Comparison of ENCODE assay signal across 8 cellular contexts in the genomic region with DNA sequence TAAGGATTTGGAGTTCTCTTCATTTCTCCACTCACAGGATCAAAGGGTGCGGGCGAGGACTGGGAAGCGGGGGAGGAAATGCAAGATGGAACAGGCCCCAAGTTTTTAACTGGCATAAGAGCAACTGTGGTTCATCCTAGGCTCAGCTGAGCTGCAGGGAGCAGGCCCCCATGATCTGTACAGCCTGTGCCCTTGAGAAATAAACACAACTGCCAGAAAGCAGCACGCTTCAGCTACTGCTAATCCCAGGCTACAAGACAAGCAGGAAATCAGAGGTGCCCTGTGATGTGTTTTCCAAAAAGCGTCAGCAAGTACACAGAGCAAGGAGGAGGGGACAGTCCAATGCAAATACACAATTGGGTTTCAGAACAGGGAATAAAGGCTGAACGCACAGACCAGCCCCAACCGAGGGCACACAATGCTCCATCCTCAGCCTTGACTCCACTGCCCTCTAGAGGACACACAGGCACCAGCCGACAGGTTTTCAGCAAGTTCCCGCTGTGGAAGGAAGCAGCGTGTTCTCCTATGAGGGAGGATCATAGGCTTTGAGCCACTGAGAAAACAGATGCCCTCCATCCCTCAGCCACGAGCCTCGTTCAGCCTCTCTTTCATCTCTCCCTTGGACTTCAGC. TPM values are rescaled to one million over a fixed set of nuclear protein-coding genes. Genes with fewer than 3 reads are reported as not detected.
DNase-seq lines count a peak whose midpoint lies in the region; ATAC-seq, FAIRE-seq and TF ChIP-seq lines count a peak whose summit lies in the region.
"Not testable (repeated sequence)": the region's sequence is repeated elsewhere in the genome, so short reads cannot be mapped to it uniquely, and the experiment has no call there.

No MANE protein-coding gene starts in this region.

- TF ChIP-seq EP300 in A549 (IDR thresholded peaks at IDR 0.05): not testable (repeated sequence)

- not testable (repeated sequence) for H3K79me2 ChIP-seq in GM23338 (replicated peaks; ENCODE audit: insufficient read depth)

- H3K4me2 ChIP-seq in A549, GM23338: not testable (repeated sequence)

- not testable (repeated sequence) for H3K9me3 Mint-ChIP-seq in GM23338; activated naive CD8-positive, alpha-beta T cell treated with anti-CD3 and anti-CD28 coated beads, Interleukin-2, amount 50 U/mL, for 24 hours; natural killer cell treated with Interleukin-12 subunit alpha and Interleukin-12 subunit beta and Interleukin-15 and Interleukin-18, amount 100 ng/mL, for 72 hours

- not testable (repeated sequence) for H3K4me3 Mint-ChIP-seq in GM23338; activated naive CD8-positive, alpha-beta T cell treated with anti-CD3 and anti-CD28 coated beads, Interleukin-2, amount 50 U/mL, for 24 hours; natural killer cell treated with Interleukin-12 subunit alpha and Interleukin-12 subunit beta and Interleukin-15 and Interleukin-18, amount 100 ng/mL, for 72 hours

- not testable (repeated sequence) for H3K36me3 Mint-ChIP-seq in GM23338 (ENCODE audit: low read depth); activated naive CD8-positive, alpha-beta T cell treated with anti-CD3 and anti-CD28 coated beads, Interleukin-2, amount 50 U/mL, for 24 hours (ENCODE audit: low read depth); natural killer cell treated with Interleukin-12 subunit alpha and Interleukin-12 subunit beta and Interleukin-15 and Interleukin-18, amount 100 ng/mL, for 72 hours

- no CpG with 5 or more reads among the region's 12 CpGs for WGBS in A549 (ENCODE audit: missing lambda C conversion rate)
- WGBS in heart right ventricle, 2 donors: no CpG with 5 or more reads among the region's 12 CpGs

- intact Hi-C loops in Panc1 (cut with micrococcal nuclease; ENCODE audit: unreplicated experiment); heart right ventricle (cut with DNase I): not testable (repeated sequence)

- H3K9me3 ChIP-seq in A549; Panc1 (ENCODE audit: control insufficient read depth, insufficient read depth, low read depth, low read length); heart right ventricle: not testable (repeated sequence)

- DNase-seq in A549 (ENCODE audit: low read depth in 1 of 2, low spot score in 1 of 2); GM23338 (ENCODE audit: low spot score); Panc1 (ENCODE audit: low read depth, low spot score); activated naive CD8-positive, alpha-beta T cell treated with anti-CD3 and anti-CD28 coated beads, Interleukin-2, amount 50 U/mL, for 24 hours; heart right ventricle; natural killer cell treated with Interleukin-12 subunit alpha and Interleukin-12 subunit beta and Interleukin-15 and Interleukin-18, amount 100 ng/mL, for 72 hours (ENCODE audit: low spot score): not testable (repeated sequence)

- not testable (repeated sequence) for H4K20me1 ChIP-seq in GM23338 (replicated peaks; ENCODE audit: insufficient read depth)

- H3K27me3 Mint-ChIP-seq in GM23338 (ENCODE audit: insufficient read depth, low read depth, poor library complexity); activated naive CD8-positive, alpha-beta T cell treated with anti-CD3 and anti-CD28 coated beads, Interleukin-2, amount 50 U/mL, for 24 hours; natural killer cell treated with Interleukin-12 subunit alpha and Interleukin-12 subunit beta and Interleukin-15 and Interleukin-18, amount 100 ng/mL, for 72 hours: not testable (repeated sequence)

- BruUV-seq in Panc1 (replicated peaks; lab: Mats Ljungman, UMichigan): not testable (repeated sequence)

- H3K9me2 ChIP-seq in GM23338 (ENCODE audit: insufficient read depth): not testable (repeated sequence)

- H3K4me1 ChIP-seq in A549; GM23338 (ENCODE audit: insufficient read depth); Panc1 (ENCODE audit: control insufficient read depth, insufficient read depth, low read length); heart right ventricle: not testable (repeated sequence)

- POLR2A ChIA-PET in A549 (lab: Yijun Ruan, JAX); Panc1 (lab: Charles Lee): not testable (repeated sequence)

- TF ChIP-seq POLR2A in A549 (IDR thresholded peaks at IDR 0.05; ENCODE audit: low read length): not testable (repeated sequence)

- H2AFZ ChIP-seq in GM23338: not testable (repeated sequence)

- not testable (repeated sequence) for TF ChIP-seq RAD21 in A549 (conservative IDR thresholded peaks at IDR 0.05 in 1 of 2, IDR thresholded peaks at IDR 0.05 in 1 of 2)

- H3F3A ChIP-seq in GM23338 (replicated peaks; ENCODE audit: low read depth): not testable (repeated sequence)

- not testable (repeated sequence) for H3K27me3 ChIP-seq in GM23338 (ENCODE audit: insufficient read depth); Panc1 (ENCODE audit: control insufficient read depth, insufficient read depth, low read length); heart right ventricle

- not testable (repeated sequence) for TF ChIP-seq CTCF in A549 (IDR thresholded peaks at IDR 0.05); GM23338 (conservative IDR thresholded peaks at IDR 0.05; ENCODE audit: low read depth in 2 of 2); Panc1 (IDR thresholded peaks at IDR 0.05)
- peak in 1 of 9 donors; percentile 16 for TF ChIP-seq CTCF in heart right ventricle (IDR thresholded peaks at IDR 0.05)

- H3K27ac ChIP-seq in A549; GM23338 (ENCODE audit: low read depth); Panc1 (ENCODE audit: low read length); heart right ventricle: not testable (repeated sequence)

- not testable (repeated sequence) for H3K27ac Mint-ChIP-seq in GM23338; activated naive CD8-positive, alpha-beta T cell treated with anti-CD3 and anti-CD28 coated beads, Interleukin-2, amount 50 U/mL, for 24 hours; natural killer cell treated with Interleukin-12 subunit alpha and Interleukin-12 subunit beta and Interleukin-15 and Interleukin-18, amount 100 ng/mL, for 72 hours

- H3K4me3 ChIP-seq in A549; GM23338; Panc1 (ENCODE audit: low read depth in 2 of 2, low read length in 2 of 2); heart right ventricle: not testable (repeated sequence)

- CTCF ChIA-PET in A549 (lab: Yijun Ruan, JAX); Panc1 (lab: Charles Lee): not testable (repeated sequence)

- in situ Hi-C loops in Panc1 (cut with HindIII; ENCODE audit: low pct_unique_long_range_greater_than_20kb, low sequenced_read_pairs): not testable (repeated sequence)

- H3K4me1 Mint-ChIP-seq in GM23338; activated naive CD8-positive, alpha-beta T cell treated with anti-CD3 and anti-CD28 coated beads, Interleukin-2, amount 50 U/mL, for 24 hours; natural killer cell treated with Interleukin-12 subunit alpha and Interleukin-12 subunit beta and Interleukin-15 and Interleukin-18, amount 100 ng/mL, for 72 hours (ENCODE audit: low read depth in 2 of 2): not testable (repeated sequence)

- peak; percentile 86 to 94 for ATAC-seq in A549
- peak; percentile 68 for ATAC-seq in GM19043 (IDR thresholded peaks at IDR 0.05; ENCODE audit: low read depth, unreplicated experiment)
- ATAC-seq in GM23338: peak; percentile 92
- ATAC-seq in HG03097 (IDR thresholded peaks at IDR 0.05; ENCODE audit: low FRiP score, unreplicated experiment): peak; percentile 58
- peak; percentile 97 for ATAC-seq in Panc1
- ATAC-seq in activated naive CD8-positive, alpha-beta T cell treated with anti-CD3 and anti-CD28 coated beads, Interleukin-2, amount 50 U/mL, for 24 hours: peak; percentile 71
- ATAC-seq in heart right ventricle: peak in 7 of 8 donors; percentile 79 to 93 (median 84)
- ATAC-seq in natural killer cell treated with Interleukin-12 subunit alpha and Interleukin-12 subunit beta and Interleukin-15 and Interleukin-18, amount 100 ng/mL, for 72 hours: peak; percentile 66 to 79

- H3K36me3 ChIP-seq in GM23338 (ENCODE audit: insufficient read depth); Panc1 (ENCODE audit: control insufficient read depth, insufficient read depth, low read length); heart right ventricle: not testable (repeated sequence)

- not testable (repeated sequence) for FAIRE-seq in A549 (lab: Jason Lieb, UNC)

RNA-seq across cellular contexts. Expression of a gene that starts 16.7 kb away (rescaled TPM):
- polyA plus RNA-seq in A549 (2011; rRNA removed) (76.8 and 153 TPM in 2 replicates), A549 (2017; fragmentation: RNase III; extraction: RNeasy Plus Mini Kit Qiagen cat#74134 plus additional on column Dnase treatment) (53.7 to 59.1 TPM (median 56.8 TPM) in 3 replicates), GM23338 (2016; fragmentation: Nextera tagmentation; extraction: Ambion mirVana) (66.7 and 66.9 TPM in 2 replicates), heart right ventricle (10 to 100 TPM in 1 of 2 donors, 1 to 10 TPM in 1; 2.9 to 16.2 TPM)
- polyA plus RNA-seq in A549 (2012; cell fraction: cytosol; rRNA removed): 95.5 and 105 TPM in 2 replicates
- 45.3 and 48.6 TPM in 2 replicates for polyA plus RNA-seq in A549 (2012; cell fraction: nucleus; rRNA removed)
- 52.1 and 61.8 TPM in 2 replicates for polyA minus RNA-seq in A549 (2011; rRNA and poly(A)+ RNA removed)
- total RNA-seq in GM23338 (2014; rRNA removed; shearing (Covaris generic)): 146 and 152 TPM in 2 replicates
- total RNA-seq in Panc1 (2021; ENCODE audit: unreplicated experiment) (70.8 TPM), heart right ventricle (10 to 100 TPM in 5 of 10 donors, 1 to 10 TPM in 5; 4.6 to 15.5 (median 10.5) TPM)
- 47.7 TPM for polyA plus RNA-seq in Panc1 (2012; ENCODE audit: insufficient read length)
- 10 to 100 TPM; 36.3 to 63.6 TPM for total RNA-seq in natural killer cell treated with Interleukin-12 subunit alpha and Interleukin-12 subunit beta and Interleukin-15 and Interleukin-18, amount 100 ng/mL, for 72 hours
